Comparison of ENCODE assay signal across 14 cellular contexts in genomic region chr5:157189223-157189622, GRCh38.
DNase-seq lines count a peak whose midpoint lies in the region; ATAC-seq and TF ChIP-seq lines count a peak whose summit lies in the region.
"Had no signal": no experiment of that assay in that cellular context is flagged by ENCODE, and none has a peak within 500 bp of the region (broad histone marks: within the 10 kb centered on the region; RNA-seq: fewer than 3 reads in every experiment).

No MANE protein-coding gene starts in this region.

- ATAC-seq in GM19463 (IDR thresholded peaks at IDR 0.05; ENCODE audit: unreplicated experiment) = peak; percentile 93
- peak; percentile 42 for ATAC-seq in HG03175 (IDR thresholded peaks at IDR 0.05; ENCODE audit: unreplicated experiment)
- ATAC-seq in HG03460 (IDR thresholded peaks at IDR 0.05; ENCODE audit: unreplicated experiment) = no peak
- no peak for ATAC-seq in GM18873 (IDR thresholded peaks at IDR 0.05; ENCODE audit: low FRiP score, unreplicated experiment)

- H3K4me3 ChIP-seq in GM12865 (ENCODE audit: low read depth, low read length) = no peak overlapping the region
- H3K4me3 ChIP-seq: SJCRH30 had no signal

- peak; percentile 20 for DNase-seq in GM12865 (ENCODE audit: low read depth)
- peak; percentile 19 for DNase-seq in activated naive CD8-positive, alpha-beta T cell treated with anti-CD3 and anti-CD28 coated beads, Interleukin-2, amount 50 U/mL, for 16 hours (ENCODE audit: low read depth, low spot score)
- no peak for DNase-seq in NCI-H526 (lab: John Stamatoyannopoulos, UW)
- no peak for DNase-seq in NCI-H146 treated with DMSO at 0.1 percent for 48 hours (lab: John Stamatoyannopoulos, UW; ENCODE audit: unreplicated experiment)
- DNase-seq: HFFc6, KG1, mammary epithelial cell, NCI-H446 treated with DMSO at 0.1 percent for 48 hours, retina, SJCRH30 had no signal

- TF ChIP-seq CTCF in GM12865 (IDR thresholded peaks at IDR 0.05; ENCODE audit: insufficient read depth, low read depth, low read length, missing control alignments) = no peak

Comparison
In these comparisons a context has a peak if more than half of its experiments do, and no peak if none do; other contexts are left out.
1. DNase-seq: peak in GM12865 (single experiment) and activated naive CD8-positive, alpha-beta T cell treated with anti-CD3 and anti-CD28 coated beads, Interleukin-2, amount 50 U/mL, for 16 hours (single experiment); none in NCI-H526 (0 of 2) and NCI-H146 treated with DMSO at 0.1 percent for 48 hours (single experiment).
2. ATAC-seq: peak in GM19463 (single experiment) and HG03175 (single experiment); none in HG03460 (single experiment) and GM18873 (single experiment).